ENCODE assay signal across 14 cellular contexts in the genomic region with DNA sequence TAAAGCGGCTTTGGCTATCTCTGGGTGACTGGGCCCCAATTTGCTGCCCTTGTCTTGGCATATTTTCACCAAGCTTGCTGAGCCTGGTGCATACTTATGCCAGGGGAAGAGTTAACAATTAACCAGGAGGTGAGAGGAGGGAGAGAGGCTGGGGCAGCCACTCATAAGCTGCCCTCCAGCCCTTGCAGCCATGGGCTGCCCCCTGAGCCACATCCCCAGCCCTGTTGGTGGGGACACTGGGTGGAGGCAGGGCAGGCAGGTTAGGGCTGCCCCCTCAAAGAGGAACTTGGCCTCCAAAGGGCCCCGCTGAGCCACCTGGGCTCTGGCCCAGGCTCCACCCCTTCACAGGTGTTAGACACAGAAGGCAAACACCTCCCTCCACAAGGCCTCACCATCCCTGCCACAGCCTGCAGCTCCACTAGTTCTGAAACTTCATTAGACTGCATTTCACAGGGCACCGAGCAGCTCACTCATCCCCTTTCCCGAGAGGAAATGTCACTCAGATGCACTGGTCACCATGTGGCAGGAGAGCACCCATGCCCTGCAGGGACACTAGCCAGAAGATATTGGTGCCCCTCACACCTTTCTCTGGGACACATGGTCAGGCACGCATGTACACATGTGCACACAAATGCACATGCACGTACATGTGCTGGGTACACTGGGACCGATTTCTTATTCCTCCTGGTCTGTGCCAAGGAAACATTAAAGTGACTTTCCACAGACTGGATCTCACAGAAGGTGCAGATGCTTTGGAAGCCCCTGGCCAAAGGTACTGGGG. TPM values are rescaled to one million over a fixed set of nuclear protein-coding genes. Genes with fewer than 3 reads are reported as not detected.
DNase-seq lines count a peak whose midpoint lies in the region; ATAC-seq, FAIRE-seq and TF ChIP-seq lines count a peak whose summit lies in the region.
"Had no signal": no experiment of that assay in that cellular context is flagged by ENCODE, and none has a peak within 500 bp of the region (broad histone marks: within the 10 kb centered on the region; RNA-seq: fewer than 3 reads in every experiment).

No MANE protein-coding gene starts in this region.

- H3K4me3 ChIP-seq in Caco-2 (ENCODE audit: low read depth, low read length) (no peak overlapping the region), gastroesophageal sphincter (no peak overlapping the region)

- H3K4me1 ChIP-seq in Caco-2 (peaks cover 97% of the 10 kb centered on the region), gastroesophageal sphincter (peaks cover 14 to 83% (median 40%) of the 10 kb centered on the region in 3 donors)

- CTCF ChIA-PET in Caco-2 (lab: Charles Lee) = interaction anchor here (0.7 to 1.3 kb wide), 5 partner anchors 14 to 120 kb away, joined by 3 to 5 read pairs (median 3); partner anchors contain the start of gene AMOTL2

- no peaks in the 10 kb centered on the region for H3K9me3 ChIP-seq in Caco-2
- H3K9me3 ChIP-seq in gastroesophageal sphincter = no peaks in the 10 kb centered on the region

- TF ChIP-seq POLR2A in gastroesophageal sphincter (IDR thresholded peaks at IDR 0.05) = no peak

- ATAC-seq in gastroesophageal sphincter (no peak), HG02642 (IDR thresholded peaks at IDR 0.05; ENCODE audit: poor library complexity, unreplicated experiment) (no peak)

- DNase-seq in Caco-2 (peak; percentile 68 to 79), RCC 7860 (ENCODE audit: low spot score) (peak; percentile 37), progenitor cell of endocrine pancreas (ENCODE audit: low spot score, unreplicated experiment) (no peak), dedifferentiated amniotic fluid mesenchymal stem cell (ENCODE audit: extremely low spot score) (no peak), NOMO-1 (lab: John Stamatoyannopoulos, UW; ENCODE audit: unreplicated experiment in 2 of 2) (no peak)
- no peak for DNase-seq in activated naive CD8-positive, alpha-beta T cell treated with anti-CD3 and anti-CD28 coated beads for 36 hours
- DNase-seq: CD4-positive, CD25-positive, alpha-beta regulatory T cell; dermis blood vessel endothelial cell; NCI-H524 treated with DMSO at 0.1 percent for 48 hours; T-helper 2 cell had no signal

- no peaks in the 10 kb centered on the region for H3K27me3 Mint-ChIP-seq in Caco-2 (ENCODE audit: insufficient read depth, unreplicated experiment)
- H3K27me3 Mint-ChIP-seq in progenitor cell of endocrine pancreas = no peaks in the 10 kb centered on the region
- no peaks in the 10 kb centered on the region for H3K27me3 Mint-ChIP-seq in activated naive CD8-positive, alpha-beta T cell treated with anti-CD3 and anti-CD28 coated beads for 36 hours

- POLR2A ChIA-PET in Caco-2 (lab: Charles Lee) = interaction anchor here (1.0 to 4.5 kb wide), 4 partner anchors 11 to 22 kb away, joined by 4 to 24 read pairs (median 8); no protein-coding TSS in a partner anchor

- H3K36me3 Mint-ChIP-seq in Caco-2 (ENCODE audit: insufficient read depth, unreplicated experiment) (peaks cover 100% of the 10 kb centered on the region), progenitor cell of endocrine pancreas (ENCODE audit: insufficient read depth) (peaks cover 29% of the 10 kb centered on the region)
- H3K36me3 Mint-ChIP-seq in activated naive CD8-positive, alpha-beta T cell treated with anti-CD3 and anti-CD28 coated beads for 36 hours = no peaks in the 10 kb centered on the region
- H3K36me3 Mint-ChIP-seq: CD4-positive, CD25-positive, alpha-beta regulatory T cell had no signal

- H3K4me1 Mint-ChIP-seq in Caco-2 (ENCODE audit: low read depth, unreplicated experiment) (peaks cover 92% of the 10 kb centered on the region), progenitor cell of endocrine pancreas (ENCODE audit: low read depth) (peaks cover 24% of the 10 kb centered on the region)
- H3K4me1 Mint-ChIP-seq in activated naive CD8-positive, alpha-beta T cell treated with anti-CD3 and anti-CD28 coated beads for 36 hours = no peaks in the 10 kb centered on the region
- H3K4me1 Mint-ChIP-seq: CD4-positive, CD25-positive, alpha-beta regulatory T cell had no signal

- peak overlapping the region; percentile 65 for H3K27ac Mint-ChIP-seq in Caco-2 (ENCODE audit: unreplicated experiment)
- H3K27ac Mint-ChIP-seq in progenitor cell of endocrine pancreas = peak overlapping the region; percentile 87
- H3K27ac Mint-ChIP-seq in activated naive CD8-positive, alpha-beta T cell treated with anti-CD3 and anti-CD28 coated beads for 36 hours = no peak overlapping the region
- H3K27ac Mint-ChIP-seq: CD4-positive, CD25-positive, alpha-beta regulatory T cell had no signal

- intact Hi-C loops in Caco-2 (cut with micrococcal nuclease; ENCODE audit: unreplicated experiment) = loop anchor here (2.0 kb wide), 2 partner anchors 21 to 121 kb away; partner anchors contain the start of gene AMOTL2

- no TSS peak for BruUV-seq in Caco-2 (replicated peaks; lab: Mats Ljungman, UMichigan)

- H3K9me3 Mint-ChIP-seq in Caco-2 (ENCODE audit: unreplicated experiment) (no peaks in the 10 kb centered on the region), progenitor cell of endocrine pancreas (ENCODE audit: low read depth) (no peaks in the 10 kb centered on the region)
- H3K9me3 Mint-ChIP-seq in activated naive CD8-positive, alpha-beta T cell treated with anti-CD3 and anti-CD28 coated beads for 36 hours = no peaks in the 10 kb centered on the region

- no peak for FAIRE-seq in RCC 7860 (lab: Jason Lieb, UNC)
- FAIRE-seq: GM12891 had no signal

- H3K4me3 Mint-ChIP-seq in Caco-2 (ENCODE audit: unreplicated experiment) = peak overlapping the region; percentile 5
- no peak overlapping the region for H3K4me3 Mint-ChIP-seq in progenitor cell of endocrine pancreas (ENCODE audit: low read depth)
- no peak overlapping the region for H3K4me3 Mint-ChIP-seq in activated naive CD8-positive, alpha-beta T cell treated with anti-CD3 and anti-CD28 coated beads for 36 hours
- H3K4me3 Mint-ChIP-seq: CD4-positive, CD25-positive, alpha-beta regulatory T cell had no signal

- peak overlapping the region in 3 of 4 donors; percentile 61 to 99 (median 68) for H3K27ac ChIP-seq in gastroesophageal sphincter
- H3K27ac ChIP-seq: parathyroid adenoma had no signal

- no peak for TF ChIP-seq EP300 in gastroesophageal sphincter (IDR thresholded peaks at IDR 0.05)

- peaks cover 9% of the 10 kb centered on the region; the same call in 1 of the 2 replicates for H3K36me3 ChIP-seq in Caco-2 (ENCODE audit: control insufficient read depth, insufficient read depth, low read length)
- H3K36me3 ChIP-seq in gastroesophageal sphincter = peaks cover 3 to 71% of the 10 kb centered on the region in 2 donors

- 100% methylated on average over 1 of the region's 7 CpGs; no CpG with 5 or more reads in 1 of the 2 donors for WGBS in gastroesophageal sphincter (ENCODE audit: low coverage in 1 of 2), 2 donors

- no peak for TF ChIP-seq CTCF in Caco-2 (IDR thresholded peaks at IDR 0.05; ENCODE audit: insufficient read depth in 1 of 2, low read depth in 1 of 2, low read length in 1 of 2, severe bottlenecking in 1 of 2, unreplicated experiment in 1 of 2)
- no peak for TF ChIP-seq CTCF in gastroesophageal sphincter (IDR thresholded peaks at IDR 0.05)
- no peak for TF ChIP-seq CTCF in progenitor cell of endocrine pancreas (IDR thresholded peaks at IDR 0.05; ENCODE audit: unreplicated experiment)

- H3K27me3 ChIP-seq in Caco-2 (replicated peaks; ENCODE audit: control insufficient read depth, insufficient read depth, low read length) (no peaks in the 10 kb centered on the region), gastroesophageal sphincter (no peaks in the 10 kb centered on the region)

RNA-seq across cellular contexts. Expression of gene AMOTL2, which starts 20.2 kb away (rescaled TPM):
- total RNA-seq in Caco-2 (2022) = 220 and 271 TPM in 2 replicates
- total RNA-seq in gastroesophageal sphincter = 100 to 1,000 TPM in 3 of 4 donors, 10 to 100 TPM in 1; 93.2 to 226 (median 153) TPM
- 93.2 and 94.4 TPM in 2 replicates for total RNA-seq in progenitor cell of endocrine pancreas
- total RNA-seq in activated naive CD8-positive, alpha-beta T cell treated with anti-CD3 and anti-CD28 coated beads for 36 hours = not detected
- total RNA-seq: CD4-positive, CD25-positive, alpha-beta regulatory T cell had no signal

Comparison
In these comparisons a context has a peak if more than half of its experiments do, and no peak if none do; other contexts are left out.
1. DNase-seq: peak in Caco-2 (2 of 2) and RCC 7860 (single experiment); none in progenitor cell of endocrine pancreas (single experiment), dedifferentiated amniotic fluid mesenchymal stem cell (single experiment), activated naive CD8-positive, alpha-beta T cell treated with anti-CD3 and anti-CD28 coated beads for 36 hours (single experiment) and NOMO-1 (0 of 2).
2. RNA of gene AMOTL2, which starts 20.2 kb away (total RNA-seq): 220 to 271 TPM in Caco-2, 93.2 to 226 TPM in gastroesophageal sphincter and 93.2 to 94.4 TPM in progenitor cell of endocrine pancreas; not detected in activated naive CD8-positive, alpha-beta T cell treated with anti-CD3 and anti-CD28 coated beads for 36 hours; every median in the first group is over 10 times any median in the second.